14 cellular contexts compared by ENCODE assay signal in genomic region chr3:71307884-71308697, GRCh38.
DNase-seq lines count a peak whose midpoint lies in the region; ATAC-seq lines count a peak whose summit lies in the region.
"Had no signal": no experiment of that assay in that cellular context is flagged by ENCODE, and none has a peak within 500 bp of the region (broad histone marks: within the 10 kb centered on the region; RNA-seq: fewer than 3 reads in every experiment).

No MANE protein-coding gene starts in this region.

- DNase-seq in NCI-H82 (lab: John Stamatoyannopoulos, UW) (peak; percentile 4), NCI-H82 treated with DMSO at 0.1 percent for 48 hours (lab: John Stamatoyannopoulos, UW; ENCODE audit: unreplicated experiment) (no peak), NCI-H2171 treated with DMSO at 0.1 percent for 48 hours (lab: John Stamatoyannopoulos, UW) (peak; percentile 90), HK-2 (ENCODE audit: unreplicated experiment) (no peak), mesenteric fat pad (ENCODE audit: low spot score) (no peak), HuH-7.5 (ENCODE audit: low spot score) (no peak)
- DNase-seq in naive thymus-derived CD8-positive, alpha-beta T cell: no peak
- DNase-seq: activated CD4-positive, alpha-beta T cell treated with anti-CD3 and anti-CD28 coated beads, Interleukin-2, amount 50 U/mL, for 4 hours; stimulated activated CD4-positive, alpha-beta T cell treated with anti-CD3 and anti-CD28 coated beads, Interleukin-2, amount 100 ng/mL, for 48 hours; stomach had no signal

- H3K4me1 Mint-ChIP-seq in naive thymus-derived CD8-positive, alpha-beta T cell: peaks cover 38 to 90% (median 80%) of the 10 kb centered on the region in 4 donors

- no peaks in the 10 kb centered on the region for H3K27me3 Mint-ChIP-seq in naive thymus-derived CD8-positive, alpha-beta T cell

- peak overlapping the region; percentile 54 to 88 (median 82) for H3K4me3 Mint-ChIP-seq in naive thymus-derived CD8-positive, alpha-beta T cell

- POLR2A ChIA-PET in naive thymus-derived CD8-positive, alpha-beta T cell (lab: Charles Lee): interaction anchor here (0.7 to 2.3 kb wide), 8 partner anchors 13 to 239 kb away, joined by 3 to 5 read pairs (median 3); no protein-coding TSS in a partner anchor

- peaks cover 4 to 14% (median 10%) of the 10 kb centered on the region in 3 donors for H3K36me3 Mint-ChIP-seq in naive thymus-derived CD8-positive, alpha-beta T cell

- H3K27ac ChIP-seq in cingulate gyrus (ENCODE audit: low read depth, low read length): peak overlapping the region; percentile 6
- H3K27ac ChIP-seq: 22Rv1, SJSA1, stomach had no signal

- ATAC-seq in naive thymus-derived CD8-positive, alpha-beta T cell: peak in 1 of 2 donors; percentile 8
- ATAC-seq: HCT116 had no signal

- H3K9me3 Mint-ChIP-seq in naive thymus-derived CD8-positive, alpha-beta T cell: no peaks in the 10 kb centered on the region

- H3K27ac Mint-ChIP-seq in naive thymus-derived CD8-positive, alpha-beta T cell: peak overlapping the region; percentile 93 to 99 (median 96)

Comparison
In these comparisons a context has a peak if more than half of its experiments do, and no peak if none do; other contexts are left out.
1. DNase-seq: peak in NCI-H82 (single experiment) and NCI-H2171 treated with DMSO at 0.1 percent for 48 hours (single experiment); none in NCI-H82 treated with DMSO at 0.1 percent for 48 hours (single experiment), naive thymus-derived CD8-positive, alpha-beta T cell (0 of 10), HK-2 (single experiment), mesenteric fat pad (single experiment) and HuH-7.5 (single experiment).